ENCODE assay signal across 37 cellular contexts in the genomic region with DNA sequence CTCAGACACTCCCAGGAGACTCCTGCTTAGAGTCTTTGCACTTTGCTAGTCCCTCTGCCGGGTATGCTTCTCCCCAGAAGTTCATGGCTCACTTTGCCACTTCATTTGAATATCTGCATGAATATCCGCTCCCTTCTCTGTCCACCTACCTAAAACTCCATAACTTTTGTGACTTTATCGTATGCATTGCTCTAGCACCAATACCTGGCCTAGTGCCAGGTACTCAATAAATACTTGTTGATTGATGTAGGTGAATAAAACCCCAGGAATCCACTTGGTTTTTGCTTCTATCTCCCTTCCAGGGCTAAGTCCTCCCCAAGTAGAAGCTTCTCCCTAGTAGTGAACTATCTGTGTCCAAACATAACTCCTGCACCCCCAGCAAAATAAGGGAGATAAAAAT. TPM values are rescaled to one million over a fixed set of nuclear protein-coding genes. Genes with fewer than 3 reads are reported as not detected.
DNase-seq lines count a peak whose midpoint lies in the region; ATAC-seq, FAIRE-seq and TF ChIP-seq lines count a peak whose summit lies in the region.
"Had no signal": no experiment of that assay in that cellular context is flagged by ENCODE, and none has a peak within 500 bp of the region (broad histone marks: within the 10 kb centered on the region; RNA-seq: fewer than 3 reads in every experiment).

No MANE protein-coding gene starts in this region.

- TF ChIP-seq EP300 in K562 (IDR thresholded peaks at IDR 0.05; ENCODE audit: low read length) (no peak), esophagus muscularis mucosa (IDR thresholded peaks at IDR 0.05) (no peak)

- TF ChIP-seq CTCF in K562 (IDR thresholded peaks at IDR 0.05 in 2 of 3, conservative IDR thresholded peaks at IDR 0.05 in 1 of 3; ENCODE audit: insufficient read depth in 2 of 3, low read depth in 1 of 3, low read length in 3 of 3), result no peak
- TF ChIP-seq CTCF in endothelial cell (IDR thresholded peaks at IDR 0.05; ENCODE audit: unreplicated experiment), result no peak
- TF ChIP-seq CTCF in esophagus muscularis mucosa (IDR thresholded peaks at IDR 0.05), result no peak
- TF ChIP-seq CTCF in MCF 10A (IDR thresholded peaks at IDR 0.05; ENCODE audit: unreplicated experiment), result no peak

- H3K9ac ChIP-seq in K562 (ENCODE audit: insufficient read depth in 1 of 2, low read depth in 2 of 2, low read length in 2 of 2) (no peak overlapping the region), mesenchymal stem cell (ENCODE audit: low read length) (no peak overlapping the region)
- H3K9ac ChIP-seq: BLaER1; BLaER1 treated with 17β-estradiol and CSF1 and Interleukin-3, amounts not matched to agents 10 nM and 100 nM had no signal

- no peak overlapping the region for H3K23ac ChIP-seq in mesenchymal stem cell (ENCODE audit: low read length in 2 of 2)

- ATAC-seq in K562, result no peak
- ATAC-seq: A549; CD8-positive, alpha-beta T cell had no signal

- H3K36me3 Mint-ChIP-seq in endothelial cell (ENCODE audit: low read depth, unreplicated experiment) (no peaks in the 10 kb centered on the region), MCF 10A (ENCODE audit: insufficient read depth, unreplicated experiment) (no peaks in the 10 kb centered on the region)
- H3K36me3 Mint-ChIP-seq in activated naive CD4-positive, alpha-beta T cell treated with anti-CD3 and anti-CD28 coated beads for 36 hours (ENCODE audit: low read depth), result no peaks in the 10 kb centered on the region
- H3K36me3 Mint-ChIP-seq: CD14-positive monocyte; CD4-positive, alpha-beta memory T cell; CD4-positive, CD25-positive, alpha-beta regulatory T cell; CD8-positive, alpha-beta memory T cell; CD8-positive, alpha-beta T cell had no signal

- DNase-seq in K562 (ENCODE audit: extremely low read depth in 1 of 4, low spot score in 3 of 4) (no peak), endothelial cell (ENCODE audit: low spot score) (no peak), esophagus muscularis mucosa (ENCODE audit: extremely low spot score) (peak; percentile 29), mesenchymal stem cell (no peak), urothelium cell line (ENCODE audit: low spot score) (no peak), MCF 10A (ENCODE audit: unreplicated experiment) (no peak)
- DNase-seq in activated CD8-positive, alpha-beta memory T cell treated with anti-CD3 and anti-CD28 coated beads, Interleukin-2, amount 50 U/mL, for 4 hours, result no peak
- no peak for DNase-seq in activated naive CD4-positive, alpha-beta T cell treated with anti-CD3 and anti-CD28 coated beads for 36 hours
- DNase-seq: 8988T; ACHN; AML-193; BE2C; C1 segment of cervical spinal cord; Caco-2; Calu3; CD4-positive, alpha-beta memory T cell; CD4-positive, alpha-beta T cell; CD4-positive, CD25-positive, alpha-beta regulatory T cell; CD8-positive, alpha-beta memory T cell; CD8-positive, alpha-beta T cell; COR-L47; DMS 273 treated with DMSO at 0.1 percent for 48 hours; DMS153; DMS53; DMS79; DMS79 treated with DMSO at 0.1 percent for 48 hours; DND-41; EL had no signal

- peak overlapping the region in 1 of 2 experiments; percentile 30 for H3K18ac ChIP-seq in mesenchymal stem cell (ENCODE audit: low read depth in 1 of 2, low read length in 2 of 2)

- H3K9me3 ChIP-seq in K562 (replicated peaks; ENCODE audit: control insufficient read depth, insufficient read depth, low read depth, low read length) (no peaks in the 10 kb centered on the region), esophagus muscularis mucosa (no peaks in the 10 kb centered on the region), mesenchymal stem cell (ENCODE audit: control insufficient read depth, low read length) (no peaks in the 10 kb centered on the region)
- H3K9me3 ChIP-seq: A549; BE2C; BLaER1; BLaER1 treated with 17β-estradiol and CSF1 and Interleukin-3, amounts not matched to agents 10 nM and 100 nM; Caco-2 had no signal

- no peak overlapping the region for H3K4ac ChIP-seq in mesenchymal stem cell (ENCODE audit: low read depth in 1 of 2, low read length in 2 of 2)

- H3K4me2 ChIP-seq in K562 (ENCODE audit: insufficient read depth, low read length) (no peak overlapping the region), mesenchymal stem cell (ENCODE audit: low read length, poor library complexity, severe bottlenecking) (no peak overlapping the region)
- H3K4me2 ChIP-seq: A549; BLaER1; BLaER1 treated with 17β-estradiol and CSF1 and Interleukin-3, amounts not matched to agents 10 nM and 100 nM had no signal

- WGBS in K562 (ENCODE audit: insufficient coverage, low coverage, missing lambda C conversion rate), result 0% methylated on average over 3 of the region's 3 CpGs
- 87% methylated on average over 3 of the region's 3 CpGs for WGBS in esophagus muscularis mucosa
- 84% methylated on average over 3 of the region's 3 CpGs for WGBS in mesenchymal stem cell

- H3K27ac Mint-ChIP-seq in endothelial cell (ENCODE audit: unreplicated experiment) (no peak overlapping the region), MCF 10A (ENCODE audit: low read depth, unreplicated experiment) (no peak overlapping the region)
- no peak overlapping the region for H3K27ac Mint-ChIP-seq in activated naive CD4-positive, alpha-beta T cell treated with anti-CD3 and anti-CD28 coated beads for 36 hours
- H3K27ac Mint-ChIP-seq: B cell; CD14-positive monocyte; CD4-positive, alpha-beta memory T cell; CD4-positive, alpha-beta T cell; CD4-positive, CD25-positive, alpha-beta regulatory T cell; CD8-positive, alpha-beta memory T cell; CD8-positive, alpha-beta T cell had no signal

- in situ Hi-C loops in K562 (cut with MboI), result no loop called here

- no peak for FAIRE-seq in K562 (lab: Jason Lieb, UNC)
- FAIRE-seq in urothelium cell line (lab: Jason Lieb, UNC), result no peak
- FAIRE-seq: A204.1, A549, D721Med had no signal

- no peaks in the 10 kb centered on the region for H3K36me3 ChIP-seq in K562 (ENCODE audit: control insufficient read depth, insufficient read depth, low read length)
- no peaks in the 10 kb centered on the region for H3K36me3 ChIP-seq in esophagus muscularis mucosa
- H3K36me3 ChIP-seq in mesenchymal stem cell (ENCODE audit: control insufficient read depth in 1 of 2, insufficient read depth in 2 of 2, low read depth in 1 of 2, low read length in 2 of 2), result no peaks in the 10 kb centered on the region
- H3K36me3 ChIP-seq: BE2C; BLaER1; BLaER1 treated with 17β-estradiol and CSF1 and Interleukin-3, amounts not matched to agents 10 nM and 100 nM had no signal

- no TSS peak for BruUV-seq in K562 (replicated peaks; lab: Mats Ljungman, UMichigan)
- no TSS peak for BruUV-seq in MCF 10A (replicated peaks; lab: Mats Ljungman, UMichigan)

- H3K27me3 ChIP-seq in K562 (ENCODE audit: control insufficient read depth in 2 of 2, insufficient read depth in 2 of 2, low read length in 2 of 2), result peaks cover 10 to 13% of the 10 kb centered on the region in 2 experiments
- H3K27me3 ChIP-seq in esophagus muscularis mucosa, result peaks cover 0 to 6% (median 0%) of the 10 kb centered on the region in 4 donors
- peaks cover 20 to 40% of the 10 kb centered on the region in 2 experiments for H3K27me3 ChIP-seq in mesenchymal stem cell (ENCODE audit: control insufficient read depth in 1 of 2, insufficient read depth in 1 of 2, low read length in 2 of 2)
- H3K27me3 ChIP-seq: BLaER1; BLaER1 treated with 17β-estradiol and CSF1 and Interleukin-3, amounts not matched to agents 10 nM and 100 nM had no signal

- no peak overlapping the region for H4K8ac ChIP-seq in mesenchymal stem cell (ENCODE audit: low read length)

- no peaks in the 10 kb centered on the region for H4K20me1 ChIP-seq in K562 (replicated peaks; ENCODE audit: control insufficient read depth, insufficient read depth, low read length)
- H4K20me1 ChIP-seq: BLaER1; BLaER1 treated with 17β-estradiol and CSF1 and Interleukin-3, amounts not matched to agents 10 nM and 100 nM had no signal

- no peak overlapping the region for H2BK120ac ChIP-seq in mesenchymal stem cell (ENCODE audit: low read depth, low read length)

- no peaks in the 10 kb centered on the region for H3K79me2 ChIP-seq in K562 (ENCODE audit: control insufficient read depth, insufficient read depth, low read length)

- POLR2A ChIA-PET in K562 (lab: Yijun Ruan, JAX), result interaction anchor here (0.6 to 1.3 kb wide), 2 partner anchors 15 to 676 kb away, joined by 3 read pairs; no protein-coding TSS in a partner anchor
- POLR2A ChIA-PET in MCF 10A (lab: Yijun Ruan, JAX), result no interaction called here

- H3K9me1 ChIP-seq in K562 (ENCODE audit: control insufficient read depth, insufficient read depth, low read length), result no peaks in the 10 kb centered on the region

- CTCF ChIA-PET in K562 (lab: Yijun Ruan, JAX; ENCODE audit: low intra/inter-chr PET ratio), result interaction anchor here (2.0 kb wide), 1 partner anchor 69 kb away, joined by 8 read pairs; no protein-coding TSS in a partner anchor
- CTCF ChIA-PET in MCF 10A (lab: Yijun Ruan, JAX), result interaction anchor here (0.6 to 7.6 kb wide), 9 partner anchors 10 to 122 kb away, joined by 3 to 137 read pairs (median 7); no protein-coding TSS in a partner anchor
- CTCF ChIA-PET in activated naive CD4-positive, alpha-beta T cell treated with anti-CD3 and anti-CD28 coated beads for 36 hours (lab: Charles Lee), result interaction anchor here (1.0 kb wide), 1 partner anchor 281 kb away, joined by 3 read pairs; no protein-coding TSS in a partner anchor

- no peak for TF ChIP-seq RAD21 in K562 (CRISPR knock-in tag; conservative IDR thresholded peaks at IDR 0.05 in 1 of 2, IDR thresholded peaks at IDR 0.05 in 1 of 2)

- no peak overlapping the region for H2BK5ac ChIP-seq in mesenchymal stem cell (ENCODE audit: low read depth, low read length, poor library complexity, severe bottlenecking)

- H2AK5ac ChIP-seq in mesenchymal stem cell (ENCODE audit: low read length, severe bottlenecking), result no peak overlapping the region

- no peak overlapping the region for H3K27ac ChIP-seq in K562 (ENCODE audit: extremely low read depth, low read depth, low read length)
- H3K27ac ChIP-seq in esophagus muscularis mucosa (replicated peaks in 1 of 4), result no peak overlapping the region
- H3K27ac ChIP-seq in mesenchymal stem cell (ENCODE audit: low read length, poor library complexity, severe bottlenecking), result no peak overlapping the region
- H3K27ac ChIP-seq: 22Rv1; A549; BLaER1; BLaER1 treated with 17β-estradiol and CSF1 and Interleukin-3, amounts not matched to agents 10 nM and 100 nM; C4-2B had no signal

- H3K4me1 ChIP-seq in K562 (replicated peaks in 1 of 2; ENCODE audit: control insufficient read depth in 2 of 2, insufficient read depth in 2 of 2, low read length in 2 of 2) (no peaks in the 10 kb centered on the region), esophagus muscularis mucosa (peaks cover 5 to 6% (median 5%) of the 10 kb centered on the region in 4 donors), mesenchymal stem cell (ENCODE audit: control insufficient read depth, insufficient read depth, low read depth, low read length) (no peaks in the 10 kb centered on the region)
- H3K4me1 ChIP-seq: A549, BE2C, Caco-2 had no signal

- H3K27me3 Mint-ChIP-seq in endothelial cell (ENCODE audit: unreplicated experiment) (peaks cover 3% of the 10 kb centered on the region), MCF 10A (ENCODE audit: insufficient read depth, unreplicated experiment) (peaks cover 5% of the 10 kb centered on the region)
- H3K27me3 Mint-ChIP-seq in activated naive CD4-positive, alpha-beta T cell treated with anti-CD3 and anti-CD28 coated beads for 36 hours (ENCODE audit: low read depth), result peaks cover 32% of the 10 kb centered on the region

- no peak overlapping the region for H4K91ac ChIP-seq in mesenchymal stem cell (ENCODE audit: low read length)

- no peak overlapping the region for H2BK15ac ChIP-seq in mesenchymal stem cell (ENCODE audit: low read depth, poor library complexity, severe bottlenecking)

- no peaks in the 10 kb centered on the region for H3K4me1 Mint-ChIP-seq in endothelial cell (ENCODE audit: unreplicated experiment)
- H3K4me1 Mint-ChIP-seq in MCF 10A (ENCODE audit: insufficient read depth, unreplicated experiment), result peaks cover 6% of the 10 kb centered on the region
- peaks cover 3% of the 10 kb centered on the region for H3K4me1 Mint-ChIP-seq in activated naive CD4-positive, alpha-beta T cell treated with anti-CD3 and anti-CD28 coated beads for 36 hours (ENCODE audit: low read depth)

- H2AFZ ChIP-seq in K562 (ENCODE audit: low read depth, low read length), result no peak overlapping the region
- H2AFZ ChIP-seq in mesenchymal stem cell (ENCODE audit: low read depth, low read length), result peak overlapping the region; percentile 2

- intact Hi-C loops in K562 (cut with micrococcal nuclease), result loop anchor here (2.0 to 5.0 kb wide), 2 partner anchors 69 to 886 kb away; no protein-coding TSS in a partner anchor
- intact Hi-C loops in esophagus muscularis mucosa (cut with DNase I), result loop anchor here (10.0 kb wide), 1 partner anchor 583 kb away; no protein-coding TSS in a partner anchor
- intact Hi-C loops in MCF 10A (cut with micrococcal nuclease), result loop anchor here (2.0 kb wide), 1 partner anchor 69 kb away; no protein-coding TSS in a partner anchor
- intact Hi-C loops in activated naive CD4-positive, alpha-beta T cell treated with anti-CD3 and anti-CD28 coated beads for 36 hours (cut with micrococcal nuclease), result loop anchor here (2.0 to 10.0 kb wide), 2 partner anchors 69 to 593 kb away; no protein-coding TSS in a partner anchor

- H3K79me1 ChIP-seq in mesenchymal stem cell (replicated peaks; ENCODE audit: low read length, poor library complexity, severe bottlenecking), result no peaks in the 10 kb centered on the region

- TF ChIP-seq POLR2A in K562 (conservative IDR thresholded peaks at IDR 0.05) (no peak), esophagus muscularis mucosa (IDR thresholded peaks at IDR 0.05; ENCODE audit: low read depth) (no peak)

- H2BK12ac ChIP-seq in mesenchymal stem cell (ENCODE audit: low read length in 2 of 2), result peak overlapping the region in 1 of 2 experiments; percentile 35

- H3K9me3 Mint-ChIP-seq in endothelial cell (ENCODE audit: unreplicated experiment) (no peaks in the 10 kb centered on the region), MCF 10A (ENCODE audit: unreplicated experiment) (no peaks in the 10 kb centered on the region)
- H3K9me3 Mint-ChIP-seq in activated naive CD4-positive, alpha-beta T cell treated with anti-CD3 and anti-CD28 coated beads for 36 hours, result no peaks in the 10 kb centered on the region
- H3K9me3 Mint-ChIP-seq: CD14-positive monocyte; CD4-positive, alpha-beta memory T cell; CD4-positive, alpha-beta T cell; CD4-positive, CD25-positive, alpha-beta regulatory T cell; CD8-positive, alpha-beta memory T cell; CD8-positive, alpha-beta T cell had no signal

- H3K4me3 Mint-ChIP-seq in endothelial cell (ENCODE audit: unreplicated experiment) (peak overlapping the region; percentile 28), MCF 10A (ENCODE audit: unreplicated experiment) (no peak overlapping the region)
- no peak overlapping the region for H3K4me3 Mint-ChIP-seq in activated naive CD4-positive, alpha-beta T cell treated with anti-CD3 and anti-CD28 coated beads for 36 hours
- H3K4me3 Mint-ChIP-seq: B cell; CD14-positive monocyte; CD4-positive, alpha-beta memory T cell; CD4-positive, alpha-beta T cell; CD4-positive, CD25-positive, alpha-beta regulatory T cell; CD8-positive, alpha-beta memory T cell; CD8-positive, alpha-beta T cell had no signal

- no peak overlapping the region for H3K4me3 ChIP-seq in K562
- H3K4me3 ChIP-seq in esophagus muscularis mucosa, result no peak overlapping the region
- no peak overlapping the region for H3K4me3 ChIP-seq in mesenchymal stem cell (ENCODE audit: insufficient read depth in 1 of 2, low read depth in 1 of 2, low read length in 2 of 2)
- H3K4me3 ChIP-seq: A549; BLaER1; BLaER1 treated with 17β-estradiol and CSF1 and Interleukin-3, amounts not matched to agents 10 nM and 100 nM had no signal

- H3K14ac ChIP-seq in mesenchymal stem cell (ENCODE audit: low read length in 2 of 2), result no peak overlapping the region

RNA-seq across cellular contexts. Expression of a gene that starts 27.8 kb away (rescaled TPM):
- total RNA-seq in K562 (2011; cell fraction: chromatin; rRNA removed; ENCODE audit: low replicate concordance), result 0.35 and 1.9 TPM in 2 replicates
- total RNA-seq in K562 (2011; cell fraction: nucleolus; rRNA removed), result 0.26 and 0.50 TPM in 2 replicates
- 0.59 and 2.0 TPM in 2 replicates for total RNA-seq in K562 (2011; cell fraction: nucleoplasm; rRNA removed)
- 0.27 and 0.65 TPM in 2 replicates for total RNA-seq in K562 (2014; rRNA removed)
- 0.62 and 0.67 TPM in 2 replicates for total RNA-seq in K562 (2014; rRNA removed; fragmentation: Illumina TruSeq; extraction: Trizol)
- 0.68 and 0.91 TPM in 2 replicates for total RNA-seq in K562 (2015; rRNA removed; fragmentation: Illumina TruSeq; extraction: Trizol)
- total RNA-seq in K562 (2021), result 1.4 and 1.6 TPM in 2 replicates
- polyA plus RNA-seq in K562 (2011; rRNA removed), result 0.60 and 1.6 TPM in 2 replicates
- polyA plus RNA-seq in K562 (2011; cell fraction: cytosol; rRNA removed), result 0.33 and 1.4 TPM in 2 replicates
- polyA plus RNA-seq in K562 (2011; cell fraction: nucleus; rRNA removed), result 0.30 and 1.1 TPM in 2 replicates
- polyA plus RNA-seq in K562 (2012), result 0.68 and 1.1 TPM in 2 replicates
- 0.64 and 0.76 TPM in 2 replicates for polyA plus RNA-seq in K562 (2014; fragmentation: Illumina TruSeq; extraction: Trizol)
- polyA plus RNA-seq in K562 (2014; fragmentation: Nextera tagmentation; extraction: Ambion mirVana), result under 1 TPM; 0.28 to 0.89 TPM
- polyA plus RNA-seq in K562 (2014; rRNA removed), result 0.39 and 0.57 TPM in 2 replicates
- polyA minus RNA-seq in K562 (2011; rRNA and poly(A)+ RNA removed), result 1.1 and 5.9 TPM in 2 replicates
- polyA minus RNA-seq in K562 (2011; cell fraction: cytosol; rRNA and poly(A)+ RNA removed), result 0.38 and 1.5 TPM in 2 replicates
- polyA minus RNA-seq in K562 (2011; cell fraction: nucleus; rRNA and poly(A)+ RNA removed), result 0.67 and 2.6 TPM in 2 replicates
- 84.0 TPM for total RNA-seq in endothelial cell (ENCODE audit: unreplicated experiment)
- 10 to 100 TPM; 16.2 to 26.9 (median 19.0) TPM for total RNA-seq in esophagus muscularis mucosa
- polyA plus RNA-seq in mesenchymal stem cell (2013, experiment 1 of 2), result 16.2 TPM
- polyA plus RNA-seq in mesenchymal stem cell (2013, experiment 2 of 2), result 17.4 TPM
- total RNA-seq in MCF 10A (2022), result 41.3 and 48.8 TPM in 2 replicates
- 1 to 10 TPM; 1.0 to 1.4 TPM for total RNA-seq in activated naive CD4-positive, alpha-beta T cell treated with anti-CD3 and anti-CD28 coated beads for 36 hours
- total RNA-seq: CD8-positive, alpha-beta T cell had no signal

Comparison
In these comparisons a context has a peak if more than half of its experiments do, and no peak if none do; other contexts are left out.
1. RNA of a gene that starts 27.8 kb away (total RNA-seq): 84.0 TPM in endothelial cell (single experiment), 41.3 to 48.8 TPM in MCF 10A and 16.2 to 26.9 TPM in esophagus muscularis mucosa; 1.0 to 1.4 TPM in activated naive CD4-positive, alpha-beta T cell treated with anti-CD3 and anti-CD28 coated beads for 36 hours and 0.26 to 2.0 TPM in K562; every median in the first group is over 4 times any median in the second.